Comparison of ENCODE assay signal across 35 cellular contexts in the genomic region with DNA sequence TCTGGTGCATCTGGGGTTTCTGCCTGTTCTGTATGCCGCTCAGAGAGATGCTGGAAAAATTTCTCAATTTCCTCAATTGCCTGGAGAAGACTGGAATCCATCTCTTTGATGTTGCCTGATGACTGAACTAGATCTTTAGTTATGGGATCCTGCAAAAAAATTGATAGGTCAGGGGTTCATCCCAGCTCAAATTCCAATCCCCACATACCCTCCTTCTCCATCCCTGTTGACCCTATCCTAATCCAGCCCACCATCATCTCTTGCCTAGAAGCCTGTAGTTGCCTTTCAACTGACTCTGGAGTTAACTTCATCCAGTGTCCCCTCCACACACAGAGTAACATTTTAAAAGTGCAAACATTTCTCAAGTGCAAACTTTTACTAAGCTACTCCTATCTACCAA.
"Had no signal": no experiment of that assay in that cellular context is flagged by ENCODE, and none has a peak within 500 bp of the region (broad histone marks: within the 10 kb centered on the region; RNA-seq: fewer than 3 reads in every experiment).

A gene (minus strand): TSS at position 101 of the 400 bp plus-strand sequence. CDS start 0 bp downstream, at position 101.

- ATAC-seq: activated naive CD4-positive, alpha-beta T cell treated with anti-CD3 and anti-CD28 coated beads, Interleukin-2, amount 50 U/mL, for 72 hours; activated naive CD8-positive, alpha-beta T cell treated with anti-CD3 and anti-CD28 coated beads, Interleukin-2, amount 50 U/mL, for 24 hours; activated T-cell treated with anti-CD3 and anti-CD28 coated beads, Interleukin-2, amount 50 U/mL, for 4 hours; activated T-cell treated with anti-CD3 and anti-CD28 coated beads, Interleukin-2, amount 50 U/mL, for 72 hours; activated T-helper 17 cell treated with anti-CD3 and anti-CD28 coated beads, Interleukin-2, amount 50 U/mL, for 72 hours; body of pancreas had no signal

- DNase-seq: activated effector memory CD4-positive, alpha-beta T cell treated with anti-CD3 and anti-CD28 coated beads, Interleukin-2, amount 50 U/mL, for 16 hours; activated effector memory CD4-positive, alpha-beta T cell treated with Interleukin-2 at 50 U/mL for 16 hours; activated gamma-delta T cell; activated gamma-delta T cell treated with Interleukin-2 at 50 U/mL for 16 hours; activated naive CD4-positive, alpha-beta T cell; activated naive CD4-positive, alpha-beta T cell treated with anti-CD3 and anti-CD28 coated beads for 36 hours; activated naive CD4-positive, alpha-beta T cell treated with anti-CD3 and anti-CD28 coated beads, Interleukin-2, amount 10 ng/mL, durations not matched to agents 7 days and 5 days; activated naive CD4-positive, alpha-beta T cell treated with anti-CD3 and anti-CD28 coated beads, Interleukin-2, amount 50 U/mL, for 16 hours; activated naive CD4-positive, alpha-beta T cell treated with Interleukin-2 at 50 U/mL for 16 hours; activated naive CD8-positive, alpha-beta T cell treated with anti-CD3 and anti-CD28 coated beads for 36 hours; activated naive CD8-positive, alpha-beta T cell treated with anti-CD3 and anti-CD28 coated beads, Interleukin-2, amount 10 ng/mL, durations not matched to agents 7 days and 5 days; activated naive CD8-positive, alpha-beta T cell treated with anti-CD3 and anti-CD28 coated beads, Interleukin-2, amount 50 U/mL, for 24 hours; activated T-cell treated with anti-CD3 and anti-CD28 coated beads, Interleukin-2, amount 50 U/mL, for 1 hour; activated T-cell treated with anti-CD3 and anti-CD28 coated beads, Interleukin-2, amount 50 U/mL, for 24 hours; activated T-cell treated with anti-CD3 and anti-CD28 coated beads, Interleukin-2, amount 50 U/mL, for 4 hours; activated T-cell treated with anti-CD3 and anti-CD28 coated beads, Interleukin-2, amount 50 U/mL, for 48 hours; activated T-cell treated with anti-CD3 and anti-CD28 coated beads, Interleukin-2, amount 50 U/mL, for 72 hours; adrenal gland; amniotic stem cell; amygdala; anterior cingulate cortex; aorta; body of pancreas; brain microvascular endothelial cell; caudate nucleus; central memory CD4-positive, alpha-beta T cell; cerebellar nuclear complex had no signal

- H3K4me3 Mint-ChIP-seq: activated naive CD4-positive, alpha-beta T cell treated with anti-CD3 and anti-CD28 coated beads for 36 hours; activated naive CD4-positive, alpha-beta T cell treated with anti-CD3 and anti-CD28 coated beads, Interleukin-2, amount 10 ng/mL, durations not matched to agents 7 days and 5 days; activated naive CD4-positive, alpha-beta T cell treated with anti-CD3 and anti-CD28 coated beads, Interleukin-2, amount 50 U/mL, for 24 hours; activated naive CD8-positive, alpha-beta T cell; activated naive CD8-positive, alpha-beta T cell treated with anti-CD3 and anti-CD28 coated beads for 36 hours; activated naive CD8-positive, alpha-beta T cell treated with anti-CD3 and anti-CD28 coated beads, Interleukin-2, amount 10 ng/mL, durations not matched to agents 7 days and 5 days; activated naive CD8-positive, alpha-beta T cell treated with anti-CD3 and anti-CD28 coated beads, Interleukin-2, amount 50 U/mL, for 24 hours; activated T-cell treated with anti-CD3 and anti-CD28 coated beads, Interleukin-2, amount 50 U/mL, for 24 hours; activated T-cell treated with anti-CD3 and anti-CD28 coated beads, Interleukin-2, amount 50 U/mL, for 4 hours; activated T-cell treated with anti-CD3 and anti-CD28 coated beads, Interleukin-2, amount 50 U/mL, for 72 hours; activated T-helper 1 cell treated with anti-CD3 and anti-CD28 coated beads, Interleukin-12 subunit alpha, Interleukin-12 subunit beta, Interleukin-2, Interleukin-4 antibody, amounts not matched to agents 30 ng/mL and 10 ng/mL and 1 ng/mL, durations not matched to agents 14 hours and 24 hours and 36 hours; activated T-helper 17 cell treated with anti-CD3 and anti-CD28 coated beads, Interleukin-2, amount 50 U/mL, for 72 hours; brain; central memory CD8-positive, alpha-beta T cell had no signal

- H3K4me1 Mint-ChIP-seq: activated naive CD4-positive, alpha-beta T cell treated with anti-CD3 and anti-CD28 coated beads, Interleukin-2, amount 10 ng/mL, durations not matched to agents 7 days and 5 days; activated naive CD4-positive, alpha-beta T cell treated with anti-CD3 and anti-CD28 coated beads, Interleukin-2, amount 50 U/mL, for 24 hours; activated naive CD8-positive, alpha-beta T cell treated with anti-CD3 and anti-CD28 coated beads for 36 hours; activated naive CD8-positive, alpha-beta T cell treated with anti-CD3 and anti-CD28 coated beads, Interleukin-2, amount 10 ng/mL, durations not matched to agents 7 days and 5 days; activated naive CD8-positive, alpha-beta T cell treated with anti-CD3 and anti-CD28 coated beads, Interleukin-2, amount 50 U/mL, for 24 hours; activated T-helper 17 cell treated with anti-CD3 and anti-CD28 coated beads, Interleukin-2, amount 50 U/mL, for 72 hours; brain; central memory CD8-positive, alpha-beta T cell had no signal

- H3K36me3 Mint-ChIP-seq: activated naive CD8-positive, alpha-beta T cell treated with anti-CD3 and anti-CD28 coated beads for 36 hours; activated naive CD8-positive, alpha-beta T cell treated with anti-CD3 and anti-CD28 coated beads, Interleukin-2, amount 10 ng/mL, durations not matched to agents 7 days and 5 days; brain had no signal

- H3K27ac Mint-ChIP-seq: activated naive CD4-positive, alpha-beta T cell treated with anti-CD3 and anti-CD28 coated beads for 36 hours; activated naive CD4-positive, alpha-beta T cell treated with anti-CD3 and anti-CD28 coated beads, Interleukin-2, amount 10 ng/mL, durations not matched to agents 7 days and 5 days; activated naive CD4-positive, alpha-beta T cell treated with anti-CD3 and anti-CD28 coated beads, Interleukin-2, amount 50 U/mL, for 24 hours; activated naive CD4-positive, alpha-beta T cell treated with anti-CD3 and anti-CD28 coated beads, Interleukin-2, amount 50 U/mL, for 72 hours; activated naive CD8-positive, alpha-beta T cell; activated naive CD8-positive, alpha-beta T cell treated with anti-CD3 and anti-CD28 coated beads for 36 hours; activated naive CD8-positive, alpha-beta T cell treated with anti-CD3 and anti-CD28 coated beads, Interleukin-2, amount 10 ng/mL, durations not matched to agents 7 days and 5 days; activated naive CD8-positive, alpha-beta T cell treated with anti-CD3 and anti-CD28 coated beads, Interleukin-2, amount 50 U/mL, for 24 hours; activated T-cell treated with anti-CD3 and anti-CD28 coated beads, Interleukin-2, amount 50 U/mL, for 24 hours; activated T-cell treated with anti-CD3 and anti-CD28 coated beads, Interleukin-2, amount 50 U/mL, for 72 hours; activated T-helper 1 cell treated with anti-CD3 and anti-CD28 coated beads, Interleukin-12 subunit alpha, Interleukin-12 subunit beta, Interleukin-2, Interleukin-4 antibody, amounts not matched to agents 30 ng/mL and 10 ng/mL and 1 ng/mL, durations not matched to agents 14 hours and 24 hours and 36 hours; activated T-helper 17 cell treated with anti-CD3 and anti-CD28 coated beads, Interleukin-2, amount 50 U/mL, for 72 hours; activated T-helper 2 cell treated with anti-CD3 and anti-CD28 coated beads, Interferon-gamma antibody, Interleukin-2, Interleukin-4, amounts not matched to agents 10 μg/mL and 5 μg/mL and 100 μg/mL, durations not matched to agents 14 hours and 24 hours and 36 hours; brain had no signal
